In genomic region chr12:105922670-105923102, GRCh38 we compare ENCODE assay signal across 11 cellular contexts.
A peak's percentile ranks its signal among the peaks of the same experiment; 100 is the strongest.
DNase-seq lines count a peak whose midpoint lies in the region; ATAC-seq and TF ChIP-seq lines count a peak whose summit lies in the region.
"Had no signal": no experiment of that assay in that cellular context is flagged by ENCODE, and none has a peak within 500 bp of the region (broad histone marks: within the 10 kb centered on the region; RNA-seq: fewer than 3 reads in every experiment).

No MANE protein-coding gene starts in this region.

- no peak for TF ChIP-seq CTCF in epithelial cell of esophagus (IDR thresholded peaks at IDR 0.05; ENCODE audit: insufficient read depth, low read depth, low read length, missing control alignments)

- H3K4me3 ChIP-seq in epithelial cell of esophagus (ENCODE audit: low read length) = no peak overlapping the region
- H3K4me3 ChIP-seq: ascending aorta, hepatocyte had no signal

- no peak overlapping the region for H3K4me3 Mint-ChIP-seq in activated T-cell treated with anti-CD3 and anti-CD28 coated beads, Interleukin-2, amount 50 U/mL, for 72 hours
- H3K4me3 Mint-ChIP-seq: activated CD4-positive, alpha-beta memory T cell treated with anti-CD3 and anti-CD28 coated beads, Interleukin-2, amount 10 ng/mL, durations not matched to agents 7 days and 5 days had no signal

- intact Hi-C loops in posterior cingulate gyrus (cut with DNase I) = loop anchor here (10.0 kb wide), 1 partner anchor 212 kb away; the partner anchor contains the start of gene NUAK1

- H3K4me1 Mint-ChIP-seq in activated T-cell treated with anti-CD3 and anti-CD28 coated beads, Interleukin-2, amount 50 U/mL, for 72 hours (ENCODE audit: low read depth) = no peaks in the 10 kb centered on the region
- H3K4me1 Mint-ChIP-seq: activated CD4-positive, alpha-beta memory T cell treated with anti-CD3 and anti-CD28 coated beads, Interleukin-2, amount 10 ng/mL, durations not matched to agents 7 days and 5 days had no signal

- DNase-seq in GM03348 (ENCODE audit: low spot score) (peak; percentile 61), NCI-H446 treated with DMSO at 0.1 percent for 48 hours (lab: John Stamatoyannopoulos, UW) (peak; percentile 80), epithelial cell of esophagus (ENCODE audit: low read depth) (peak; percentile 70), putamen (ENCODE audit: low spot score) (peak; percentile 8), posterior cingulate gyrus (no peak)
- DNase-seq in activated T-cell treated with anti-CD3 and anti-CD28 coated beads, Interleukin-2, amount 50 U/mL, for 72 hours = no peak
- no peak for DNase-seq in stimulated activated CD4-positive, alpha-beta T cell treated with anti-CD3 and anti-CD28 coated beads, Interleukin-15, amount 100 ng/mL, for 24 hours
- DNase-seq: activated CD4-positive, alpha-beta memory T cell treated with anti-CD3 and anti-CD28 coated beads, Interleukin-2, amount 10 ng/mL, durations not matched to agents 7 days and 5 days had no signal

- H3K36me3 Mint-ChIP-seq in activated T-cell treated with anti-CD3 and anti-CD28 coated beads, Interleukin-2, amount 50 U/mL, for 72 hours (ENCODE audit: insufficient read depth in 2 of 2) = peaks cover 0 to 2% of the 10 kb centered on the region in 2 donors

- peaks cover 0 to 4% of the 10 kb centered on the region in 2 donors for H3K9me3 Mint-ChIP-seq in activated T-cell treated with anti-CD3 and anti-CD28 coated beads, Interleukin-2, amount 50 U/mL, for 72 hours
- H3K9me3 Mint-ChIP-seq: activated CD4-positive, alpha-beta memory T cell treated with anti-CD3 and anti-CD28 coated beads, Interleukin-2, amount 10 ng/mL, durations not matched to agents 7 days and 5 days had no signal

- no peak for ATAC-seq in activated T-cell treated with anti-CD3 and anti-CD28 coated beads, Interleukin-2, amount 50 U/mL, for 72 hours (replicated peaks in 1 of 2)
- ATAC-seq in GM21825 (IDR thresholded peaks at IDR 0.05; ENCODE audit: unreplicated experiment) = no peak

- no peak overlapping the region for H3K27ac Mint-ChIP-seq in activated T-cell treated with anti-CD3 and anti-CD28 coated beads, Interleukin-2, amount 50 U/mL, for 72 hours
- H3K27ac Mint-ChIP-seq: activated CD4-positive, alpha-beta memory T cell treated with anti-CD3 and anti-CD28 coated beads, Interleukin-2, amount 10 ng/mL, durations not matched to agents 7 days and 5 days had no signal

- H3K27me3 Mint-ChIP-seq in activated T-cell treated with anti-CD3 and anti-CD28 coated beads, Interleukin-2, amount 50 U/mL, for 72 hours (ENCODE audit: low read depth) = no peaks in the 10 kb centered on the region

Comparison
In these comparisons a context has a peak if more than half of its experiments do, and no peak if none do; other contexts are left out.
1. DNase-seq: peak in GM03348 (single experiment), NCI-H446 treated with DMSO at 0.1 percent for 48 hours (single experiment), epithelial cell of esophagus (single experiment) and putamen (single experiment); none in activated T-cell treated with anti-CD3 and anti-CD28 coated beads, Interleukin-2, amount 50 U/mL, for 72 hours (0 of 2), stimulated activated CD4-positive, alpha-beta T cell treated with anti-CD3 and anti-CD28 coated beads, Interleukin-15, amount 100 ng/mL, for 24 hours (single experiment) and posterior cingulate gyrus (0 of 10).